ENCODE assay signal across 1 cellular context in genomic region chr12:59833408-59833807, GRCh38.
TF ChIP-seq lines count a peak whose summit lies in the region.

No MANE protein-coding gene starts in this region.

TF ChIP-seq in SK-N-SH, 30 proteins besides CTCF, POLR2A, EP300 and RAD21 (continued from another document):
- TF ChIP-seq TEAD4 (IDR thresholded peaks at IDR 0.05; ENCODE audit: borderline replicate concordance, insufficient read depth): no peak
- TF ChIP-seq NRF1 (IDR thresholded peaks at IDR 0.05; ENCODE audit: low read depth, low read length): no peak
